Comparison of ENCODE assay signal across 1 cellular context in genomic region chr1:236795035-236795756, GRCh38.
TF ChIP-seq lines count a peak whose summit lies in the region.

Gene MTR, plus strand, starts transcription at chr1:236795292. Its CDS starts 412 bp downstream, at chr1:236795704.

TF ChIP-seq in K562, 482 proteins besides CTCF, POLR2A, EP300 and RAD21 (continued from another document and continues in another):
- TF ChIP-seq ZNF592 (IDR thresholded peaks at IDR 0.05) (peak; percentile 51), CTBP1 (IDR thresholded peaks at IDR 0.05; ENCODE audit: borderline replicate concordance) (peak; percentile 40; the same call in 1 of the 2 replicates), TFE3 (CRISPR knock-in tag; IDR thresholded peaks at IDR 0.05) (peak; percentile 21; the same call in 1 of the 2 replicates), FOXP4 (CRISPR knock-in tag; IDR thresholded peaks at IDR 0.05; ENCODE audit: borderline replicate concordance) (peak; percentile 90; the same call in 1 of the 2 replicates), PRPF4 (IDR thresholded peaks at IDR 0.05; ENCODE audit: insufficient read depth, low read depth, low read length, poor library complexity, severe bottlenecking) (peak; percentile 71), MXD1 (CRISPR knock-in tag; IDR thresholded peaks at IDR 0.05; ENCODE audit: borderline replicate concordance, poor library complexity, severe bottlenecking) (peak; percentile 80), HDAC3 (IDR thresholded peaks at IDR 0.05; ENCODE audit: borderline replicate concordance, partially characterized antibody) (no peak), TARDBP (IDR thresholded peaks at IDR 0.05) (peak; percentile 32), KLF13 (tag; IDR thresholded peaks at IDR 0.05; ENCODE audit: borderline replicate concordance, low read depth) (0 out of 2 replicates have a peak, but pooled peaks have one; percentile 50), SLC30A9 (CRISPR knock-in tag; IDR thresholded peaks at IDR 0.05) (no peak), TSC22D4 (tag; IDR thresholded peaks at IDR 0.05) (no peak), ZNF445 (CRISPR knock-in tag; IDR thresholded peaks at IDR 0.05; ENCODE audit: low read depth) (no peak), ARID3A (IDR thresholded peaks at IDR 0.05; ENCODE audit: borderline replicate concordance, low read depth, low read length) (no peak), PCBP2 (IDR thresholded peaks at IDR 0.05; ENCODE audit: low read depth, low read length, poor library complexity, severe bottlenecking) (no peak), FIP1L1 (IDR thresholded peaks at IDR 0.05; ENCODE audit: low read depth, low read length, poor library complexity, severe bottlenecking) (peak; percentile 93), RBBP5 (IDR thresholded peaks at IDR 0.05; ENCODE audit: borderline replicate concordance, insufficient read depth, low read length, poor library complexity, severe bottlenecking) (peak; percentile 93), MITF (IDR thresholded peaks at IDR 0.05) (0 out of 2 replicates have a peak, but pooled peaks have one; percentile 39), SUPT5H (IDR thresholded peaks at IDR 0.05) (peak; percentile 96), ATF2 (CRISPR knock-in tag; IDR thresholded peaks at IDR 0.05) (0 out of 2 replicates have a peak, but pooled peaks have one; percentile 65), TRIM24 (IDR thresholded peaks at IDR 0.05) (no peak; a peak in 1 of 4 replicates), SPI1 (IDR thresholded peaks at IDR 0.05; ENCODE audit: borderline replicate concordance, low read depth, low read length) (no peak), THAP7 (CRISPR knock-in tag; IDR thresholded peaks at IDR 0.05) (no peak), E2F8 (IDR thresholded peaks at IDR 0.05; ENCODE audit: low read depth, partially characterized antibody) (peak; percentile 89), RBM22 (IDR thresholded peaks at IDR 0.05; ENCODE audit: low read depth, low read length, poor library complexity, severe bottlenecking) (peak; percentile 72), SIRT6 (IDR thresholded peaks at IDR 0.05; ENCODE audit: low read depth, low read length) (no peak), E2F1 (CRISPR knock-in tag; IDR thresholded peaks at IDR 0.05) (peak; percentile 74; the same call in 1 of the 2 replicates), ARID3B (CRISPR knock-in tag; IDR thresholded peaks at IDR 0.05; ENCODE audit: borderline replicate concordance) (no peak), FUS (optimal IDR thresholded peaks at IDR 0.05; ENCODE audit: low read depth, low read length) (no peak), ETV1 (tag; conservative IDR thresholded peaks at IDR 0.05; ENCODE audit: low read depth) (peak; percentile 79), ZFP36 (IDR thresholded peaks at IDR 0.05; ENCODE audit: low read depth, low read length, partially characterized antibody) (no peak), ZNF347 (CRISPR knock-in tag; IDR thresholded peaks at IDR 0.05; ENCODE audit: low read depth) (no peak), TEAD2 (tag; IDR thresholded peaks at IDR 0.05) (no peak), POLR2G (IDR thresholded peaks at IDR 0.05; ENCODE audit: low read depth, low read length) (peak; percentile 99), TFAM (CRISPR knock-in tag; conservative IDR thresholded peaks at IDR 0.05) (no peak), ZNF324 (CRISPR knock-in tag; IDR thresholded peaks at IDR 0.05) (no peak), TBP (optimal IDR thresholded peaks at IDR 0.05; ENCODE audit: low read depth, low read length) (peak; percentile 93), HDAC6 (IDR thresholded peaks at IDR 0.05; ENCODE audit: low read depth, low read length) (peak; percentile 90; the same call in 1 of the 2 replicates), SMARCA5 (IDR thresholded peaks at IDR 0.05) (no peak), ZNF384 (IDR thresholded peaks at IDR 0.05; ENCODE audit: low read depth, low read length) (no peak), CBFB (CRISPR knock-in tag; IDR thresholded peaks at IDR 0.05) (no peak), ZNF431 (CRISPR knock-in tag; IDR thresholded peaks at IDR 0.05) (peak; percentile 88), ATF7 (IDR thresholded peaks at IDR 0.05) (peak; percentile 79)
